Comparison of ENCODE assay signal across 8 cellular contexts in genomic region chr2:60550151-60550983, GRCh38. TPM values are rescaled to one million over a fixed set of nuclear protein-coding genes. Genes with fewer than 3 reads are reported as not detected.
A peak's percentile ranks its signal among the peaks of the same experiment; 100 is the strongest.
DNase-seq lines count a peak whose midpoint lies in the region; ATAC-seq, FAIRE-seq and TF ChIP-seq lines count a peak whose summit lies in the region.

No MANE protein-coding gene starts in this region.

- in situ Hi-C loops in transverse colon (cut with MboI; ENCODE audit: low pct_ligation_motif_present in 1 of 4, low pct_unique_long_range_greater_than_20kb in 1 of 4, low sequenced_read_pairs in 3 of 4): loop anchor here in 2 of 4 donors (25.0 kb wide), 3 partner anchors 1113 to 1513 kb away; no protein-coding TSS in a partner anchor

- H3K4me1 ChIP-seq in mucosa of rectum (ENCODE audit: control insufficient read depth in 2 of 2, insufficient read depth in 2 of 2, low read length in 2 of 2) (peaks cover 9 to 17% of the 10 kb centered on the region in 2 donors), transverse colon (peaks cover 9 to 62% (median 34%) of the 10 kb centered on the region in 4 donors)

- H3K36me3 ChIP-seq in mucosa of rectum (ENCODE audit: control insufficient read depth in 2 of 2, insufficient read depth in 2 of 2, low read length in 2 of 2) (peaks cover 0 to 4% of the 10 kb centered on the region in 2 donors), transverse colon (no peaks in the 10 kb centered on the region)

- 1% methylated on average over 62 of the region's 65 CpGs; no CpG with 5 or more reads in 1 of the 2 donors for WGBS in transverse colon (ENCODE audit: low coverage in 1 of 2), 2 donors

- DNase-seq in COLO829 (ENCODE audit: low spot score): peak; percentile 33
- peak; percentile 60 for DNase-seq in GM19239 (ENCODE audit: insufficient read length, low spot score)
- peak; percentile 88 for DNase-seq in NCI-H345 (lab: John Stamatoyannopoulos, UW)
- peak; percentile 41 to 60 for DNase-seq in activated CD4-positive, alpha-beta T cell treated with anti-CD3 and anti-CD28 coated beads, Interleukin-2, amount 50 U/mL, for 48 hours
- DNase-seq in epithelial cell of proximal tubule (ENCODE audit: low read depth): no peak
- peak; percentile 87 for DNase-seq in transverse colon

- TF ChIP-seq CTCF in epithelial cell of proximal tubule (conservative IDR thresholded peaks at IDR 0.05; ENCODE audit: low read depth, low read length): peak; percentile 77
- peak; percentile 43 to 78 (median 60) for TF ChIP-seq CTCF in transverse colon (IDR thresholded peaks at IDR 0.05)

- H3K4me3 ChIP-seq in epithelial cell of proximal tubule (ENCODE audit: low read depth, low read length) (peak overlapping the region; percentile 85), mucosa of rectum (ENCODE audit: low read length in 2 of 2) (peak overlapping the region; percentile 84 to 92), transverse colon (peak overlapping the region; percentile 47 to 75 (median 62))

- peak; percentile 89 for FAIRE-seq in GM19239 (lab: Jason Lieb, UNC)

- no peak for TF ChIP-seq EP300 in transverse colon (IDR thresholded peaks at IDR 0.05; ENCODE audit: low read depth)

- peak overlapping the region; percentile 61 to 63 for H3K9ac ChIP-seq in mucosa of rectum (ENCODE audit: low read depth in 1 of 2, low read length in 2 of 2)

- H3K27ac ChIP-seq in mucosa of rectum (ENCODE audit: low read depth in 2 of 2, low read length in 2 of 2) (peak overlapping the region; percentile 80), transverse colon (peak overlapping the region; percentile 84 to 88 (median 88))

- ATAC-seq in HG03354 (IDR thresholded peaks at IDR 0.05; ENCODE audit: poor library complexity, severe bottlenecking, unreplicated experiment): peak; percentile 52

- intact Hi-C loops in transverse colon (cut with DNase I; ENCODE audit: low total_unique reads): loop anchor here (10.0 kb wide), 2 partner anchors 1246 to 1516 kb away; no protein-coding TSS in a partner anchor

- H3K27me3 ChIP-seq in mucosa of rectum (ENCODE audit: control insufficient read depth in 2 of 2, insufficient read depth in 2 of 2, low read length in 2 of 2) (no peaks in the 10 kb centered on the region), transverse colon (peaks cover 41% of the 10 kb centered on the region)

- H3K9me3 ChIP-seq in mucosa of rectum (ENCODE audit: control insufficient read depth in 2 of 2, low read length in 2 of 2) (no peaks in the 10 kb centered on the region), transverse colon (no peaks in the 10 kb centered on the region)

- TF ChIP-seq POLR2A in transverse colon (IDR thresholded peaks at IDR 0.05): no peak

RNA-seq across cellular contexts. Expression of gene BCL11A, which starts 3.1 kb away (rescaled TPM):
- total RNA-seq in epithelial cell of proximal tubule (3.5 and 4.4 TPM in 2 replicates), transverse colon (10 to 100 TPM; 11.3 to 38.1 (median 19.9) TPM)
